Comparison of ENCODE assay signal across 1 cellular context in genomic region chrX:24150051-24150790, GRCh38.
TF ChIP-seq lines count a peak whose summit lies in the region.

No MANE protein-coding gene starts in this region.

TF ChIP-seq in HepG2, 621 proteins besides CTCF, POLR2A, EP300 and RAD21 (continued from another document):
- TF ChIP-seq YY1 (IDR thresholded peaks at IDR 0.05; ENCODE audit: insufficient read depth, insufficient replicate concordance, low read depth, low read length): peak; percentile 97
- no peak for TF ChIP-seq ZNF30 (CRISPR knock-in tag; IDR thresholded peaks at IDR 0.05)
- no peak for TF ChIP-seq CBX1 (IDR thresholded peaks at IDR 0.05; ENCODE audit: low read depth)
- no peak for TF ChIP-seq ZKSCAN5 (CRISPR knock-in tag; IDR thresholded peaks at IDR 0.05)
- peak; percentile 51 for TF ChIP-seq MED1 (CRISPR knock-in tag; IDR thresholded peaks at IDR 0.05)
- TF ChIP-seq ZNF331 (CRISPR knock-in tag; IDR thresholded peaks at IDR 0.05): 0 out of 2 replicates have a peak, but pooled peaks have one; percentile 21
- 0 out of 2 replicates have a peak, but pooled peaks have one; percentile 16 for TF ChIP-seq HOXA5 (CRISPR knock-in tag; IDR thresholded peaks at IDR 0.05)
- TF ChIP-seq ZGPAT (CRISPR knock-in tag; IDR thresholded peaks at IDR 0.05): peak; percentile 38; the same call in 1 of the 2 replicates
- peak; percentile 64; the same call in 1 of the 2 replicates for TF ChIP-seq TFE3 (CRISPR knock-in tag; IDR thresholded peaks at IDR 0.05)
- TF ChIP-seq SNAI1 (CRISPR knock-in tag; IDR thresholded peaks at IDR 0.05; ENCODE audit: borderline replicate concordance): no peak
- no peak for TF ChIP-seq TRIM24 (CRISPR knock-in tag; IDR thresholded peaks at IDR 0.05)
- TF ChIP-seq POGK (CRISPR knock-in tag; conservative IDR thresholded peaks at IDR 0.05): peak; percentile 63; the same call in 1 of the 2 replicates
- peak; percentile 42; the same call in 1 of the 2 replicates for TF ChIP-seq POGZ (CRISPR knock-in tag; IDR thresholded peaks at IDR 0.05)
- TF ChIP-seq ZSCAN25 (CRISPR knock-in tag; IDR thresholded peaks at IDR 0.05): 0 out of 2 replicates have a peak, but pooled peaks have one; percentile 39
- TF ChIP-seq SP140L (CRISPR knock-in tag; IDR thresholded peaks at IDR 0.05; ENCODE audit: borderline replicate concordance): no peak
- TF ChIP-seq BRD4 (CRISPR knock-in tag; IDR thresholded peaks at IDR 0.05): 0 out of 2 replicates have a peak, but pooled peaks have one; percentile 62
- TF ChIP-seq ZSCAN21 (CRISPR knock-in tag; IDR thresholded peaks at IDR 0.05; ENCODE audit: borderline replicate concordance): peak; percentile 67; the same call in 1 of the 2 replicates
- 0 out of 2 replicates have a peak, but pooled peaks have one; percentile 25 for TF ChIP-seq ZNF710 (CRISPR knock-in tag; IDR thresholded peaks at IDR 0.05; ENCODE audit: borderline replicate concordance)
- peak; percentile 37; the same call in 1 of the 2 replicates for TF ChIP-seq ETV5 (CRISPR knock-in tag; IDR thresholded peaks at IDR 0.05; ENCODE audit: borderline replicate concordance)
- no peak; the same call in 1 of the 2 replicates for TF ChIP-seq ZNF609 (CRISPR knock-in tag; IDR thresholded peaks at IDR 0.05; ENCODE audit: borderline replicate concordance)
- TF ChIP-seq TP53 (CRISPR knock-in tag; conservative IDR thresholded peaks at IDR 0.05): no peak
- no peak; the same call in 2 of the 3 replicates for TF ChIP-seq MXI1 (IDR thresholded peaks at IDR 0.05; ENCODE audit: borderline replicate concordance, low read depth, low read length)
- peak; percentile 54; the same call in 1 of the 2 replicates for TF ChIP-seq ZNF350 (CRISPR knock-in tag; IDR thresholded peaks at IDR 0.05; ENCODE audit: borderline replicate concordance, low read depth)
- no peak for TF ChIP-seq ZNF678 (CRISPR knock-in tag; IDR thresholded peaks at IDR 0.05)
- no peak for TF ChIP-seq ATF4 (CRISPR knock-in tag; IDR thresholded peaks at IDR 0.05)
- 0 out of 2 replicates have a peak, but pooled peaks have one; percentile 31 for TF ChIP-seq ISL2 (CRISPR knock-in tag; IDR thresholded peaks at IDR 0.05)
- no peak for TF ChIP-seq ZNF460 (CRISPR knock-in tag; IDR thresholded peaks at IDR 0.05; ENCODE audit: borderline replicate concordance)
